In genomic region chr19:3115916-3116602, GRCh38 we compare ENCODE assay signal across 24 cellular contexts. TPM values are rescaled to one million over a fixed set of nuclear protein-coding genes. Genes with fewer than 3 reads are reported as not detected.
DNase-seq lines count a peak whose midpoint lies in the region; ATAC-seq and TF ChIP-seq lines count a peak whose summit lies in the region.
"Had no signal": no experiment of that assay in that cellular context is flagged by ENCODE, and none has a peak within 500 bp of the region (broad histone marks: within the 10 kb centered on the region; RNA-seq: fewer than 3 reads in every experiment).

No MANE protein-coding gene starts in this region.

- H3K9me3 ChIP-seq in left ventricle myocardium inferior (replicated peaks) (no peaks in the 10 kb centered on the region), gastroesophageal sphincter (no peaks in the 10 kb centered on the region), sigmoid colon (no peaks in the 10 kb centered on the region)
- H3K9me3 ChIP-seq: transverse colon had no signal

- H3K4me3 ChIP-seq in left ventricle myocardium inferior, result no peak overlapping the region
- no peak overlapping the region for H3K4me3 ChIP-seq in gastroesophageal sphincter
- no peak overlapping the region for H3K4me3 ChIP-seq in sigmoid colon
- H3K4me3 ChIP-seq: lung, transverse colon had no signal

- peaks cover 81% of the 10 kb centered on the region for H3K36me3 ChIP-seq in left ventricle myocardium inferior
- H3K36me3 ChIP-seq in gastroesophageal sphincter, result peaks cover 0 to 91% of the 10 kb centered on the region in 2 donors
- H3K36me3 ChIP-seq in sigmoid colon, result peaks cover 8 to 76% (median 26%) of the 10 kb centered on the region in 4 donors

- TF ChIP-seq EP300 in gastroesophageal sphincter (IDR thresholded peaks at IDR 0.05), result no peak
- no peak for TF ChIP-seq EP300 in sigmoid colon (IDR thresholded peaks at IDR 0.05)

- H3K27ac ChIP-seq in left ventricle myocardium inferior (replicated peaks) (no peak overlapping the region), RWPE1 (peak overlapping the region; percentile 64), gastroesophageal sphincter (peak overlapping the region in 2 of 4 donors; percentile 64 to 70), sigmoid colon (peak overlapping the region in 3 of 4 donors; percentile 31 to 71 (median 37))
- H3K27ac ChIP-seq: HL-60, transverse colon had no signal

- peak; percentile 10 for DNase-seq in left cardiac atrium
- DNase-seq in left ventricle myocardium inferior, result no peak
- DNase-seq in RWPE1 (ENCODE audit: low spot score), result no peak
- no peak for DNase-seq in sigmoid colon
- DNase-seq in GM19240 (ENCODE audit: insufficient read length, low spot score), result no peak
- no peak for DNase-seq in NCI-H1105 treated with DMSO at 0.1 percent for 48 hours (lab: John Stamatoyannopoulos, UW)
- DNase-seq: activated CD4-positive, alpha-beta T cell treated with anti-CD3 and anti-CD28 coated beads, Interleukin-2, amount 50 U/mL, for 48 hours; activated naive CD4-positive, alpha-beta T cell treated with anti-CD3 and anti-CD28 coated beads, Interleukin-2, amount 10 ng/mL, durations not matched to agents 7 days and 5 days; activated T-cell treated with anti-CD3 and anti-CD28 coated beads, Interleukin-2, amount 50 U/mL, for 24 hours; CD4-positive, alpha-beta memory T cell; cortex of kidney; DMS79; KG1; NCI-H2171; NCI-H774; stimulated activated naive B cell treated with anti-CD40 and anti-IgM and Interleukin-4, amounts not matched to agents 10 μg/mL and 1 μg/mL and 100 μg/mL, for 72 hours; transverse colon had no signal

- 65 to 76% methylated on average over 4 to 5 of the region's 24 CpGs for WGBS in gastroesophageal sphincter (ENCODE audit: low coverage in 1 of 2), 2 donors
- WGBS in sigmoid colon, 2 donors, result 90 to 93% methylated on average over 24 of the region's 24 CpGs

- CTCF ChIA-PET in RWPE1 (lab: Yijun Ruan, JAX), result interaction anchor here (0.6 kb wide), 1 partner anchor 12 kb away, joined by 3 read pairs; no protein-coding TSS in a partner anchor

- peaks cover 32% of the 10 kb centered on the region for H3K4me1 ChIP-seq in left ventricle myocardium inferior
- H3K4me1 ChIP-seq in gastroesophageal sphincter, result peaks cover 0 to 11% (median 10%) of the 10 kb centered on the region in 3 donors
- H3K4me1 ChIP-seq in sigmoid colon, result peaks cover 0 to 17% (median 4%) of the 10 kb centered on the region in 4 donors
- H3K4me1 ChIP-seq: transverse colon had no signal

- H3K27me3 ChIP-seq in left ventricle myocardium inferior (ENCODE audit: low read depth) (no peaks in the 10 kb centered on the region), gastroesophageal sphincter (no peaks in the 10 kb centered on the region), sigmoid colon (no peaks in the 10 kb centered on the region)
- H3K27me3 ChIP-seq: transverse colon had no signal

- TF ChIP-seq CTCF in left ventricle myocardium inferior (IDR thresholded peaks at IDR 0.05; ENCODE audit: borderline replicate concordance) (no peak), RWPE1 (conservative IDR thresholded peaks at IDR 0.05; ENCODE audit: low read depth) (no peak), gastroesophageal sphincter (IDR thresholded peaks at IDR 0.05) (no peak), sigmoid colon (IDR thresholded peaks at IDR 0.05) (no peak)

- POLR2A ChIA-PET in RWPE1 (lab: Yijun Ruan, JAX; ENCODE audit: low non-redundant PET), result no interaction called here

- TF ChIP-seq POLR2A in gastroesophageal sphincter (IDR thresholded peaks at IDR 0.05) (no peak), sigmoid colon (IDR thresholded peaks at IDR 0.05) (no peak)

- intact Hi-C loops in left cardiac atrium (cut with DNase I), result no loop called here
- intact Hi-C loops in left ventricle myocardium inferior (cut with micrococcal nuclease), result no loop called here
- intact Hi-C loops in sigmoid colon (cut with DNase I), result no loop called here

- ATAC-seq in left cardiac atrium (no peak), gastroesophageal sphincter (peak; percentile 64), HG02870 (IDR thresholded peaks at IDR 0.05; ENCODE audit: unreplicated experiment) (no peak)
- ATAC-seq: natural killer cell treated with Interleukin-12 subunit alpha and Interleukin-12 subunit beta and Interleukin-15 and Interleukin-18, amount 100 ng/mL, for 72 hours; stimulated activated naive B cell treated with anti-CD40 and anti-IgM and Interleukin-4, amounts not matched to agents 10 μg/mL and 1 μg/mL and 100 μg/mL, for 72 hours had no signal

RNA-seq across cellular contexts. Expression of gene GNA15, which starts 19.8 kb away (rescaled TPM):
- total RNA-seq in left cardiac atrium (1 to 10 TPM; 4.3 to 6.1 TPM), left ventricle myocardium inferior (1.2 TPM), gastroesophageal sphincter (1 to 10 TPM; 1.2 to 9.3 (median 5.7) TPM), sigmoid colon (1 to 10 TPM in 3 of 4 donors, under 1 TPM in 1; 0.55 to 6.0 (median 4.4) TPM)
- 1 to 10 TPM; 4.2 to 5.6 (median 5.1) TPM for polyA plus RNA-seq in sigmoid colon
- total RNA-seq: endothelial cell of umbilical vein, progenitor cell of endocrine pancreas had no signal

RNA-seq across cellular contexts. Expression of gene GNA11, which starts 21.9 kb away (rescaled TPM):
- total RNA-seq in left cardiac atrium, result 10 to 100 TPM; 55.1 to 64.3 TPM
- total RNA-seq in left ventricle myocardium inferior, result 58.1 TPM
- 100 to 1,000 TPM in 1 of 4 donors, 10 to 100 TPM in 3; 68.4 to 154 (median 83.4) TPM for total RNA-seq in gastroesophageal sphincter
- 10 to 100 TPM; 43.2 to 52.5 (median 45.4) TPM for total RNA-seq in sigmoid colon
- polyA plus RNA-seq in sigmoid colon, result 100 to 1,000 TPM in 2 of 3 donors, 10 to 100 TPM in 1; 90.1 to 151 (median 150) TPM

RNA-seq across cellular contexts. Expression of gene TLE5, which starts 53.8 kb away (rescaled TPM):
- total RNA-seq in left cardiac atrium (100 to 1,000 TPM; 698 to 715 TPM), left ventricle myocardium inferior (799 TPM), gastroesophageal sphincter (100 to 1,000 TPM; 502 to 905 (median 558) TPM), sigmoid colon (100 to 1,000 TPM; 581 to 711 (median 629) TPM)
- 100 to 1,000 TPM; 561 to 714 (median 581) TPM for polyA plus RNA-seq in sigmoid colon
